Comparison of ENCODE assay signal across 21 cellular contexts in the genomic region with DNA sequence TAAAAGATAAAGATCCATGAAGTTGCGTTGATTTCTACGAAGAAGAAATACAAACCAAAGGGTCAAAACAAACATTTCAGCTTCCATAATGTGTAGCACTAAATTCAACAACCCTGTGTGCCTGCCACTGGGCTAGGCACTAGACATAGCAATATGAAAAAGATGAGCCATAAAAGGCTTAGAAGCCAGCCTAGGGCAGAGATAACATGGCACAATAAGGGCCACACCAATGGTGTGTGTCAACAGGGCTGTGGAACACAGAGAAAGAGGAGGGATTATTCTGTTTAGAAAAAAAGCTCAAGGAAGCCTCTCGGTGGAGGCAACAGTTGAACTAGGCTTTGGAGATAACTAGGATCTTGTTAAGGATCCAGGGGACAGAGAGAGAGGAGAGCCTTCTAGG.
DNase-seq lines count a peak whose midpoint lies in the region; ATAC-seq, FAIRE-seq and TF ChIP-seq lines count a peak whose summit lies in the region.
"Had no signal": no experiment of that assay in that cellular context is flagged by ENCODE, and none has a peak within 500 bp of the region (broad histone marks: within the 10 kb centered on the region; RNA-seq: fewer than 3 reads in every experiment).

No MANE protein-coding gene starts in this region.

- H3K4me1 ChIP-seq in GM23338 (ENCODE audit: insufficient read depth) (no peaks in the 10 kb centered on the region), mucosa of descending colon (ENCODE audit: low read depth) (peaks cover 16% of the 10 kb centered on the region)
- H3K4me1 ChIP-seq: BLaER1 had no signal

- no peaks in the 10 kb centered on the region for H4K20me1 ChIP-seq in GM23338 (replicated peaks; ENCODE audit: insufficient read depth)
- H4K20me1 ChIP-seq: BLaER1 had no signal

- no peaks in the 10 kb centered on the region for H3K9me3 Mint-ChIP-seq in GM23338
- H3K9me3 Mint-ChIP-seq: CD8-positive, alpha-beta T cell had no signal

- H3K36me3 ChIP-seq in GM23338 (ENCODE audit: insufficient read depth), result no peaks in the 10 kb centered on the region
- H3K36me3 ChIP-seq in mucosa of descending colon (ENCODE audit: low read depth), result no peaks in the 10 kb centered on the region
- H3K36me3 ChIP-seq: BLaER1 had no signal

- H3K4me1 Mint-ChIP-seq in GM23338, result peaks cover 7% of the 10 kb centered on the region; the same call in 2 of the 3 replicates
- H3K4me1 Mint-ChIP-seq: CD4-positive, CD25-positive, alpha-beta regulatory T cell had no signal

- DNase-seq in GM23338 (ENCODE audit: low spot score) (no peak), mucosa of descending colon (peak in 1 of 3 donors; percentile 22)
- no peak for DNase-seq in stimulated activated CD4-positive, alpha-beta T cell treated with anti-CD3 and anti-CD28 coated beads, Interleukin-1b, Interleukin-23, amount 100 ng/mL, for 48 hours
- no peak for DNase-seq in activated CD8-positive, alpha-beta memory T cell treated with anti-CD3 and anti-CD28 coated beads, Interleukin-2, amount 50 U/mL, for 4 hours
- DNase-seq: Caco-2; CD4-positive, CD25-positive, alpha-beta regulatory T cell; CD8-positive, alpha-beta T cell; DMS 273 treated with DMSO at 0.1 percent for 48 hours; DMS79; EL; GDM1; H7; HCEC 1CT had no signal

- no peak for TF ChIP-seq CTCF in GM23338 (conservative IDR thresholded peaks at IDR 0.05; ENCODE audit: low read depth in 2 of 2)
- TF ChIP-seq CTCF in mucosa of descending colon (IDR thresholded peaks at IDR 0.05), result no peak

- H3K4me2 ChIP-seq in GM23338, result no peak overlapping the region
- H3K4me2 ChIP-seq: BLaER1 had no signal

- no peak overlapping the region for H3K27ac ChIP-seq in GM23338 (ENCODE audit: low read depth)
- H3K27ac ChIP-seq: BLaER1, C4-2B had no signal

- no peaks in the 10 kb centered on the region; the same call in 1 of the 2 replicates for H3K9me2 ChIP-seq in GM23338 (ENCODE audit: insufficient read depth)

- peaks cover 2% of the 10 kb centered on the region for H3K27me3 Mint-ChIP-seq in GM23338 (ENCODE audit: insufficient read depth, low read depth, poor library complexity)
- H3K27me3 Mint-ChIP-seq: CD4-positive, CD25-positive, alpha-beta regulatory T cell had no signal

- intact Hi-C loops in mucosa of descending colon (cut with DNase I, micrococcal nuclease), result no loop called here

- peak overlapping the region; percentile 44; the same call in 1 of the 2 replicates for H2AFZ ChIP-seq in GM23338

- no peaks in the 10 kb centered on the region for H3F3A ChIP-seq in GM23338 (replicated peaks; ENCODE audit: low read depth)

- no peaks in the 10 kb centered on the region for H3K36me3 Mint-ChIP-seq in GM23338 (ENCODE audit: low read depth)
- H3K36me3 Mint-ChIP-seq: CD4-positive, CD25-positive, alpha-beta regulatory T cell; CD8-positive, alpha-beta T cell had no signal

- H3K4me3 ChIP-seq in GM23338 (no peak overlapping the region), mucosa of descending colon (no peak overlapping the region)
- H3K4me3 ChIP-seq: BLaER1, GM12878 had no signal

- no peaks in the 10 kb centered on the region for H3K9me3 ChIP-seq in mucosa of descending colon
- H3K9me3 ChIP-seq: BLaER1, Caco-2 had no signal

- H3K27me3 ChIP-seq in GM23338 (ENCODE audit: insufficient read depth), result no peaks in the 10 kb centered on the region
- H3K27me3 ChIP-seq: BLaER1 had no signal

- no peak for ATAC-seq in GM23338
- peak; percentile 76 for ATAC-seq in mucosa of descending colon
- ATAC-seq in HG03175 (IDR thresholded peaks at IDR 0.05; ENCODE audit: unreplicated experiment), result no peak
- ATAC-seq: CD8-positive, alpha-beta T cell; GM12878 had no signal

- H3K27ac Mint-ChIP-seq in GM23338, result no peak overlapping the region
- H3K27ac Mint-ChIP-seq: B cell; CD4-positive, CD25-positive, alpha-beta regulatory T cell; CD8-positive, alpha-beta T cell had no signal

- H3K4me3 Mint-ChIP-seq in GM23338, result no peak overlapping the region
- H3K4me3 Mint-ChIP-seq: B cell; CD4-positive, CD25-positive, alpha-beta regulatory T cell; CD8-positive, alpha-beta T cell had no signal

- FAIRE-seq in colon (lab: Jason Lieb, UNC), result peak; percentile 61
- FAIRE-seq: D721Med, GM12878, H1 had no signal

- H3K79me2 ChIP-seq in GM23338 (replicated peaks; ENCODE audit: insufficient read depth), result no peaks in the 10 kb centered on the region

TF ChIP-seq in GM23338, 12 proteins besides CTCF, POLR2A, EP300 and RAD21:
- no peak for TF ChIP-seq EZH2 (IDR thresholded peaks at IDR 0.05; ENCODE audit: low read depth, unreplicated experiment)
- no peak for TF ChIP-seq JUNB (IDR thresholded peaks at IDR 0.05; ENCODE audit: unreplicated experiment)
- TF ChIP-seq CREB1 (CRISPR knock-in tag; IDR thresholded peaks at IDR 0.05; ENCODE audit: low read depth), result no peak
- no peak for TF ChIP-seq NANOG (IDR thresholded peaks at IDR 0.05; ENCODE audit: borderline replicate concordance)
- TF ChIP-seq, protein P1, sequence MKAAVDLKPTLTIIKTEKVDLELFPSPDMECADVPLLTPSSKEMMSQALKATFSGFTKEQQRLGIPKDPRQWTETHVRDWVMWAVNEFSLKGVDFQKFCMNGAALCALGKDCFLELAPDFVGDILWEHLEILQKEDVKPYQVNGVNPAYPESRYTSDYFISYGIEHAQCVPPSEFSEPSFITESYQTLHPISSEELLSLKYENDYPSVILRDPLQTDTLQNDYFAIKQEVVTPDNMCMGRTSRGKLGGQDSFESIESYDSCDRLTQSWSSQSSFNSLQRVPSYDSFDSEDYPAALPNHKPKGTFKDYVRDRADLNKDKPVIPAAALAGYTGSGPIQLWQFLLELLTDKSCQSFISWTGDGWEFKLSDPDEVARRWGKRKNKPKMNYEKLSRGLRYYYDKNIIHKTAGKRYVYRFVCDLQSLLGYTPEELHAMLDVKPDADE (IDR thresholded peaks at IDR 0.05), result no peak
- TF ChIP-seq ZNF114 (CRISPR knock-in tag; IDR thresholded peaks at IDR 0.05), result no peak
- TF ChIP-seq, protein P2, sequence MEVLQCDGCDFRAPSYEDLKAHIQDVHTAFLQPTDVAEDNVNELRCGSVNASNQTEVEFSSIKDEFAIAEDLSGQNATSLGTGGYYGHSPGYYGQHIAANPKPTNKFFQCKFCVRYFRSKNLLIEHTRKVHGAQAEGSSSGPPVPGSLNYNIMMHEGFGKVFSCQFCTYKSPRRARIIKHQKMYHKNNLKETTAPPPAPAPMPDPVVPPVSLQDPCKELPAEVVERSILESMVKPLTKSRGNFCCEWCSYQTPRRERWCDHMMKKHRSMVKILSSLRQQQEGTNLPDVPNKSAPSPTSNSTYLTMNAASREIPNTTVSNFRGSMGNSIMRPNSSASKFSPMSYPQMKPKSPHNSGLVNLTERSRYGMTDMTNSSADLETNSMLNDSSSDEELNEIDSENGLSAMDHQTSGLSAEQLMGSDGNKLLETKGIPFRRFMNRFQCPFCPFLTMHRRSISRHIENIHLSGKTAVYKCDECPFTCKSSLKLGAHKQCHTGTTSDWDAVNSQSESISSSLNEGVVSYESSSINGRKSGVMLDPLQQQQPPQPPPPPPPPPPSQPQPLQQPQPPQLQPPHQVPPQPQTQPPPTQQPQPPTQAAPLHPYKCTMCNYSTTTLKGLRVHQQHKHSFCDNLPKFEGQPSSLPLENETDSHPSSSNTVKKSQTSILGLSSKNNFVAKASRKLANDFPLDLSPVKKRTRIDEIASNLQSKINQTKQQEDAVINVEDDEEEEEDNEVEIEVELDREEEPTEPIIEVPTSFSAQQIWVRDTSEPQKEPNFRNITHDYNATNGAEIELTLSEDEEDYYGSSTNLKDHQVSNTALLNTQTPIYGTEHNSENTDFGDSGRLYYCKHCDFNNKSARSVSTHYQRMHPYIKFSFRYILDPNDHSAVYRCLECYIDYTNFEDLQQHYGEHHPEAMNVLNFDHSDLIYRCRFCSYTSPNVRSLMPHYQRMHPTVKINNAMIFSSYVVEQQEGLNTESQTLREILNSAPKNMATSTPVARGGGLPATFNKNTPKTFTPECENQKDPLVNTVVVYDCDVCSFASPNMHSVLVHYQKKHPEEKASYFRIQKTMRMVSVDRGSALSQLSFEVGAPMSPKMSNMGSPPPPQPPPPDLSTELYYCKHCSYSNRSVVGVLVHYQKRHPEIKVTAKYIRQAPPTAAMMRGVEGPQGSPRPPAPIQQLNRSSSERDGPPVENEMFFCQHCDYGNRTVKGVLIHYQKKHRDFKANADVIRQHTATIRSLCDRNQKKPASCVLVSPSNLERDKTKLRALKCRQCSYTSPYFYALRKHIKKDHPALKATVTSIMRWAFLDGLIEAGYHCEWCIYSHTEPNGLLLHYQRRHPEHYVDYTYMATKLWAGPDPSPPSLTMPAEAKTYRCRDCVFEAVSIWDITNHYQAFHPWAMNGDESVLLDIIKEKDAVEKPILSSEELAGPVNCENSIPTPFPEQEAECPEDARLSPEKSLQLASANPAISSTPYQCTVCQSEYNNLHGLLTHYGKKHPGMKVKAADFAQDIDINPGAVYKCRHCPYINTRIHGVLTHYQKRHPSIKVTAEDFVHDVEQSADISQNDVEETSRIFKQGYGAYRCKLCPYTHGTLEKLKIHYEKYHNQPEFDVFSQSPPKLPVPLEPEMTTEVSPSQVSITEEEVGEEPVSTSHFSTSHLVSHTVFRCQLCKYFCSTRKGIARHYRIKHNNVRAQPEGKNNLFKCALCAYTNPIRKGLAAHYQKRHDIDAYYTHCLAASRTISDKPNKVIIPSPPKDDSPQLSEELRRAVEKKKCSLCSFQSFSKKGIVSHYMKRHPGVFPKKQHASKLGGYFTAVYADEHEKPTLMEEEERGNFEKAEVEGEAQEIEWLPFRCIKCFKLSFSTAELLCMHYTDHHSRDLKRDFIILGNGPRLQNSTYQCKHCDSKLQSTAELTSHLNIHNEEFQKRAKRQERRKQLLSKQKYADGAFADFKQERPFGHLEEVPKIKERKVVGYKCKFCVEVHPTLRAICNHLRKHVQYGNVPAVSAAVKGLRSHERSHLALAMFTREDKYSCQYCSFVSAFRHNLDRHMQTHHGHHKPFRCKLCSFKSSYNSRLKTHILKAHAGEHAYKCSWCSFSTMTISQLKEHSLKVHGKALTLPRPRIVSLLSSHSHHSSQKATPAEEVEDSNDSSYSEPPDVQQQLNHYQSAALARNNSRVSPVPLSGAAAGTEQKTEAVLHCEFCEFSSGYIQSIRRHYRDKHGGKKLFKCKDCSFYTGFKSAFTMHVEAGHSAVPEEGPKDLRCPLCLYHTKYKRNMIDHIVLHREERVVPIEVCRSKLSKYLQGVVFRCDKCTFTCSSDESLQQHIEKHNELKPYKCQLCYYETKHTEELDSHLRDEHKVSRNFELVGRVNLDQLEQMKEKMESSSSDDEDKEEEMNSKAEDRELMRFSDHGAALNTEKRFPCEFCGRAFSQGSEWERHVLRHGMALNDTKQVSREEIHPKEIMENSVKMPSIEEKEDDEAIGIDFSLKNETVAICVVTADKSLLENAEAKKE (CRISPR knock-in tag; IDR thresholded peaks at IDR 0.05), result no peak
- TF ChIP-seq POLR2AphosphoS5 (IDR thresholded peaks at IDR 0.05; ENCODE audit: low read depth), result no peak
TF ChIP-seq in GM23338: peak in this region for 0.
